Comparison of ENCODE assay signal across 17 cellular contexts in the genomic region with DNA sequence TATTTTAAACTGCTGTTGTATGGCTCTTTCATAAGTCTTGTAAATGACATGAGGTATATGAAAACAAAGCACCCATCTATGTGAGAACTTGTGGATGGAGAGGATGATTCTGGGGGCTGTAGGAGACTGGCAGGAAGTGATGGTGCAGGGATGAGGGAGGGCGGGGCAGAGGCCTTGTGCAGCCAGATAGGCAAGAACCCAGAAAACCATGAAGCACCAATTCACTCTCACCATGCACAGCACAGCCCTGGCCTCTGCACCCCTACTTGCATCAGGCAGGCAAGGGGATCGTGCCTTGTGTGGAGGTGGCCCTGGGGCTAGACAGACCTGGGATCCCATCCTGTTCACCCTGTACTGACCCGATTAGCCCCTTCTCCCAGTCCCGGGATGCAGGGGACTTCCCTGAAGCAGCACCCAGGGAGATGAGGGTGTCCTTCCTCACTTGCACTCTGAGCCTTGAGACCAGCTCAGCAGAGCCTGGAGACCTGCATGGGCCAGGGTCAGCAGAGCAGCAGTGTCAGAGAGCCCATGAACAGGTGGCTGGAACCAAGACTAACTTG.
"Had no signal": no experiment of that assay in that cellular context is flagged by ENCODE, and none has a peak within 500 bp of the region (broad histone marks: within the 10 kb centered on the region; RNA-seq: fewer than 3 reads in every experiment).

No MANE protein-coding gene starts in this region.

- FAIRE-seq: astrocyte had no signal

- ATAC-seq: activated naive CD8-positive, alpha-beta T cell treated with anti-CD3 and anti-CD28 coated beads, Interleukin-2, amount 50 U/mL, for 24 hours; gastroesophageal sphincter; naive thymus-derived CD8-positive, alpha-beta T cell; stimulated activated naive CD8-positive, alpha-beta T cell treated with anti-CD3 and anti-CD28 coated beads, Interleukin-15, amount 100 ng/mL, for 72 hours; WTC11 had no signal

- H3K27me3 ChIP-seq: gastroesophageal sphincter, uterus had no signal

- H3K36me3 ChIP-seq: gastroesophageal sphincter, thoracic aorta, uterus had no signal

- DNase-seq: activated CD4-positive, alpha-beta T cell treated with anti-CD3 and anti-CD28 coated beads, Interleukin-2, amount 10 ng/mL, durations not matched to agents 24 days and 14 days; activated CD8-positive, alpha-beta memory T cell treated with anti-CD3 and anti-CD28 coated beads for 24 hours; activated naive CD4-positive, alpha-beta T cell treated with Interleukin-2 at 50 U/mL for 16 hours; activated naive CD8-positive, alpha-beta T cell treated with anti-CD3 and anti-CD28 coated beads, Interleukin-2, amount 50 U/mL, for 24 hours; caudate nucleus; effector CD8-positive, alpha-beta T cell; stimulated activated CD4-positive, alpha-beta T cell treated with anti-CD3 and anti-CD28 coated beads, Interleukin-4, amount 100 ng/mL, for 24 hours; stimulated activated naive CD8-positive, alpha-beta T cell treated with anti-CD3 and anti-CD28 coated beads, Interleukin-15, amount 100 ng/mL, for 72 hours; T1000; uterus had no signal

- H3K4me3 ChIP-seq: coronary artery, gastroesophageal sphincter, mucosa of descending colon, thoracic aorta, uterus had no signal

- H3K9me3 ChIP-seq: gastroesophageal sphincter, mucosa of descending colon, thoracic aorta, uterus had no signal

- H3K4me1 ChIP-seq: gastroesophageal sphincter, uterus had no signal

- H3K27ac ChIP-seq: coronary artery, gastroesophageal sphincter, thoracic aorta, uterus had no signal
